25 cellular contexts compared by ENCODE assay signal in genomic region chr18:12091742-12092141, GRCh38. TPM values are rescaled to one million over a fixed set of nuclear protein-coding genes. Genes with fewer than 3 reads are reported as not detected.
"Had no signal": no experiment of that assay in that cellular context is flagged by ENCODE, and none has a peak within 500 bp of the region (broad histone marks: within the 10 kb centered on the region; RNA-seq: fewer than 3 reads in every experiment).

No MANE protein-coding gene starts in this region.

- H3K4me3 ChIP-seq: ascending aorta, K562, Peyer's patch had no signal

- DNase-seq: activated CD4-positive, alpha-beta memory T cell treated with anti-CD3 and anti-CD28 coated beads for 36 hours; activated CD4-positive, alpha-beta T cell treated with anti-CD3 and anti-CD28 coated beads, Interleukin-2, amount 10 ng/mL, durations not matched to agents 7 days and 5 days; activated CD4-positive, CD25-positive, alpha-beta regulatory T cell; activated CD8-positive, alpha-beta memory T cell treated with anti-CD3 and anti-CD28 coated beads for 24 hours; activated effector memory CD4-positive, alpha-beta T cell treated with anti-CD3 and anti-CD28 coated beads, Interleukin-2, amount 50 U/mL, for 16 hours; activated naive CD4-positive, alpha-beta T cell treated with Interleukin-2 at 50 U/mL for 16 hours; activated naive CD8-positive, alpha-beta T cell treated with anti-CD3 and anti-CD28 coated beads, Interleukin-2, amount 50 U/mL, for 24 hours; activated T-cell treated with anti-CD3 and anti-CD28 coated beads, Interleukin-2, amount 50 U/mL, for 4 hours; amniotic stem cell; Karpas-422; NCI-H1048; NCI-H146; NCI-H187 treated with DMSO at 0.1 percent for 48 hours; NCI-H2081 treated with DMSO at 0.1 percent for 48 hours; NCI-H510A; NCI-H526 treated with DMSO at 0.1 percent for 48 hours; NCI-H82; Peyer's patch; SHP77 treated with DMSO at 0.1 percent for 48 hours; T-cell had no signal

- FAIRE-seq: K562 had no signal

- H3K27me3 ChIP-seq: ascending aorta, Peyer's patch had no signal

- H3K4me1 ChIP-seq: ascending aorta, Peyer's patch had no signal

- ATAC-seq: activated naive CD4-positive, alpha-beta T cell treated with anti-CD3 and anti-CD28 coated beads, Interleukin-2, amount 50 U/mL, for 72 hours; activated naive CD8-positive, alpha-beta T cell treated with anti-CD3 and anti-CD28 coated beads, Interleukin-2, amount 50 U/mL, for 24 hours; activated T-cell treated with anti-CD3 and anti-CD28 coated beads, Interleukin-2, amount 50 U/mL, for 4 hours; K562; T-cell had no signal

- H3K27ac ChIP-seq: ascending aorta, Peyer's patch, VCaP had no signal

- H3K9me3 ChIP-seq: ascending aorta, Peyer's patch had no signal

- H3K36me3 ChIP-seq: ascending aorta, Peyer's patch had no signal

RNA-seq across cellular contexts. Expression of gene ANKRD62, which starts 1.9 kb away (rescaled TPM):
- total RNA-seq: activated CD4-positive, alpha-beta memory T cell treated with anti-CD3 and anti-CD28 coated beads for 36 hours; activated CD4-positive, alpha-beta T cell treated with anti-CD3 and anti-CD28 coated beads, Interleukin-2, amount 10 ng/mL, durations not matched to agents 7 days and 5 days; activated naive CD4-positive, alpha-beta T cell treated with anti-CD3 and anti-CD28 coated beads, Interleukin-2, amount 50 U/mL, for 72 hours; activated T-cell treated with anti-CD3 and anti-CD28 coated beads, Interleukin-2, amount 50 U/mL, for 4 hours; ascending aorta; Peyer's patch; T-cell; T-helper 2 cell treated with Interferon-gamma antibody and Interleukin-4, amounts not matched to agents 100 ng/mL and 5 ng/mL, for 36 hours had no signal
